In genomic region chr5:180808461-180809000, GRCh38 we compare ENCODE assay signal across 9 cellular contexts. TPM values are rescaled to one million over a fixed set of nuclear protein-coding genes. Genes with fewer than 3 reads are reported as not detected.
A peak's percentile ranks its signal among the peaks of the same experiment; 100 is the strongest.
DNase-seq lines count a peak whose midpoint lies in the region; ATAC-seq and TF ChIP-seq lines count a peak whose summit lies in the region.
"Had no signal": no experiment of that assay in that cellular context is flagged by ENCODE, and none has a peak within 500 bp of the region (broad histone marks: within the 10 kb centered on the region; RNA-seq: fewer than 3 reads in every experiment).

No MANE protein-coding gene starts in this region.

- POLR2A ChIA-PET in activated CD4-positive, alpha-beta T cell treated with anti-CD3 and anti-CD28 coated beads for 36 hours (lab: Charles Lee) = no interaction called here

- intact Hi-C loops in activated CD4-positive, alpha-beta T cell treated with anti-CD3 and anti-CD28 coated beads for 36 hours (cut with DNase I, micrococcal nuclease) = no loop called here

- CTCF ChIA-PET in activated CD4-positive, alpha-beta T cell treated with anti-CD3 and anti-CD28 coated beads for 36 hours (lab: Charles Lee) = interaction anchor here (0.7 kb wide), 1 partner anchor 22 kb away, joined by 3 read pairs; no protein-coding TSS in a partner anchor

- peaks cover 3% of the 10 kb centered on the region for H3K36me3 ChIP-seq in suprapubic skin

- H3K9me3 Mint-ChIP-seq in activated CD4-positive, alpha-beta T cell treated with anti-CD3 and anti-CD28 coated beads for 36 hours (ENCODE audit: low read depth) = no peaks in the 10 kb centered on the region
- no peaks in the 10 kb centered on the region for H3K9me3 Mint-ChIP-seq in activated T-helper 17 cell treated with anti-CD3 and anti-CD28 coated beads, Interleukin-2, amount 50 U/mL, for 72 hours

- peak overlapping the region; percentile 97 for H3K27ac Mint-ChIP-seq in activated CD4-positive, alpha-beta T cell treated with anti-CD3 and anti-CD28 coated beads for 36 hours
- H3K27ac Mint-ChIP-seq in activated T-helper 17 cell treated with anti-CD3 and anti-CD28 coated beads, Interleukin-2, amount 50 U/mL, for 72 hours = peak overlapping the region; percentile 72

- peaks cover 75% of the 10 kb centered on the region for H3K4me1 ChIP-seq in suprapubic skin

- TF ChIP-seq EP300 in suprapubic skin (IDR thresholded peaks at IDR 0.05) = no peak

- ATAC-seq in activated CD4-positive, alpha-beta T cell treated with anti-CD3 and anti-CD28 coated beads for 36 hours = no peak
- no peak for ATAC-seq in activated T-helper 17 cell treated with anti-CD3 and anti-CD28 coated beads, Interleukin-2, amount 50 U/mL, for 72 hours (replicated peaks)
- ATAC-seq in left lobe of liver (peak; percentile 20), HG03045 (IDR thresholded peaks at IDR 0.05; ENCODE audit: unreplicated experiment) (no peak), HG03108 (IDR thresholded peaks at IDR 0.05; ENCODE audit: unreplicated experiment) (no peak)
- ATAC-seq: esophagus mucosa had no signal

- DNase-seq in activated CD4-positive, alpha-beta T cell treated with anti-CD3 and anti-CD28 coated beads for 36 hours = peak; percentile 32
- DNase-seq in activated CD4-positive, alpha-beta T cell treated with anti-CD3 and anti-CD28 coated beads for 1 hour = no peak
- DNase-seq in left lobe of liver (ENCODE audit: low spot score) (peak; percentile 70), suprapubic skin (ENCODE audit: low spot score in 2 of 2) (peak in 1 of 2 donors; percentile 45), A172 (ENCODE audit: low spot score) (no peak)

- H3K9me3 ChIP-seq in suprapubic skin = no peaks in the 10 kb centered on the region

- no peaks in the 10 kb centered on the region for H3K27me3 ChIP-seq in suprapubic skin

- H3K36me3 Mint-ChIP-seq in activated CD4-positive, alpha-beta T cell treated with anti-CD3 and anti-CD28 coated beads for 36 hours (ENCODE audit: low read depth) = peaks cover 49% of the 10 kb centered on the region
- H3K36me3 Mint-ChIP-seq in activated T-helper 17 cell treated with anti-CD3 and anti-CD28 coated beads, Interleukin-2, amount 50 U/mL, for 72 hours (ENCODE audit: low read depth) = peaks cover 69% of the 10 kb centered on the region

- peaks cover 67% of the 10 kb centered on the region for H3K4me1 Mint-ChIP-seq in activated CD4-positive, alpha-beta T cell treated with anti-CD3 and anti-CD28 coated beads for 36 hours
- H3K4me1 Mint-ChIP-seq in activated T-helper 17 cell treated with anti-CD3 and anti-CD28 coated beads, Interleukin-2, amount 50 U/mL, for 72 hours = peaks cover 41% of the 10 kb centered on the region

- TF ChIP-seq CTCF in suprapubic skin (IDR thresholded peaks at IDR 0.05) = no peak

- no peaks in the 10 kb centered on the region for H3K27me3 Mint-ChIP-seq in activated CD4-positive, alpha-beta T cell treated with anti-CD3 and anti-CD28 coated beads for 36 hours
- H3K27me3 Mint-ChIP-seq in activated T-helper 17 cell treated with anti-CD3 and anti-CD28 coated beads, Interleukin-2, amount 50 U/mL, for 72 hours = no peaks in the 10 kb centered on the region

- WGBS in suprapubic skin = 61% methylated on average over 5 of the region's 5 CpGs

- no peak for TF ChIP-seq POLR2A in suprapubic skin (IDR thresholded peaks at IDR 0.05)

- peak overlapping the region; percentile 91 for H3K4me3 Mint-ChIP-seq in activated CD4-positive, alpha-beta T cell treated with anti-CD3 and anti-CD28 coated beads for 36 hours
- peak overlapping the region; percentile 99 for H3K4me3 Mint-ChIP-seq in activated T-helper 17 cell treated with anti-CD3 and anti-CD28 coated beads, Interleukin-2, amount 50 U/mL, for 72 hours

- peak overlapping the region; percentile 99 for H3K27ac ChIP-seq in suprapubic skin

- peak overlapping the region; percentile 58 for H3K4me3 ChIP-seq in suprapubic skin

RNA-seq across cellular contexts. Expression of gene MGAT1, which starts 5.9 kb away (rescaled TPM):
- 100 to 1,000 TPM in 1 of 2 experiments, 10 to 100 TPM in 1; 93.2 to 125 TPM for total RNA-seq in activated CD4-positive, alpha-beta T cell treated with anti-CD3 and anti-CD28 coated beads for 36 hours
- 100 to 1,000 TPM; 170 to 308 TPM for total RNA-seq in activated T-helper 17 cell treated with anti-CD3 and anti-CD28 coated beads, Interleukin-2, amount 50 U/mL, for 72 hours
- total RNA-seq in left lobe of liver = 115 TPM
- total RNA-seq in suprapubic skin = 100 to 1,000 TPM; 122 to 137 (median 125) TPM
- total RNA-seq in A172 (2014; rRNA removed; shearing (Covaris generic)) = 65.4 and 80.7 TPM in 2 replicates

RNA-seq across cellular contexts. Expression of gene ZFP62, which starts 52.5 kb away (rescaled TPM):
- total RNA-seq in activated CD4-positive, alpha-beta T cell treated with anti-CD3 and anti-CD28 coated beads for 36 hours = 10 to 100 TPM; 30.3 to 31.8 TPM
- total RNA-seq in activated T-helper 17 cell treated with anti-CD3 and anti-CD28 coated beads, Interleukin-2, amount 50 U/mL, for 72 hours = 10 to 100 TPM; 16.6 to 20.8 TPM
- total RNA-seq in left lobe of liver (7.3 TPM), suprapubic skin (10 to 100 TPM; 35.5 to 41.1 (median 39.1) TPM)
- total RNA-seq in A172 (2014; rRNA removed; shearing (Covaris generic)) = 30.8 and 38.2 TPM in 2 replicates

Comparison
In these comparisons a context has a peak if more than half of its experiments do, and no peak if none do; other contexts are left out.
1. DNase-seq: peak in activated CD4-positive, alpha-beta T cell treated with anti-CD3 and anti-CD28 coated beads for 36 hours (single experiment) and left lobe of liver (single experiment); none in activated CD4-positive, alpha-beta T cell treated with anti-CD3 and anti-CD28 coated beads for 1 hour (single experiment) and A172 (single experiment).